In genomic region chr3:197356741-197357140, GRCh38 we compare ENCODE assay signal across 21 cellular contexts. TPM values are rescaled to one million over a fixed set of nuclear protein-coding genes. Genes with fewer than 3 reads are reported as not detected.
DNase-seq lines count a peak whose midpoint lies in the region; TF ChIP-seq lines count a peak whose summit lies in the region.
"Had no signal": no experiment of that assay in that cellular context is flagged by ENCODE, and none has a peak within 500 bp of the region (broad histone marks: within the 10 kb centered on the region; RNA-seq: fewer than 3 reads in every experiment).

No MANE protein-coding gene starts in this region.

- H3K27me3 Mint-ChIP-seq in immature natural killer cell (ENCODE audit: low read depth in 3 of 3): peaks cover 6 to 9% (median 8%) of the 10 kb centered on the region in 3 donors

- no peaks in the 10 kb centered on the region for H3K4me1 Mint-ChIP-seq in immature natural killer cell
- H3K4me1 Mint-ChIP-seq: stimulated activated naive CD8-positive, alpha-beta T cell treated with anti-CD3 and anti-CD28 coated beads, Interleukin-15, amount 100 ng/mL, for 72 hours had no signal

- no peaks in the 10 kb centered on the region for H4K20me1 ChIP-seq in Karpas-422 (ENCODE audit: insufficient read depth, low read depth, low read length)

- no peak overlapping the region for H3K4me3 Mint-ChIP-seq in immature natural killer cell
- H3K4me3 Mint-ChIP-seq: CD4-positive, alpha-beta T cell; stimulated activated naive CD8-positive, alpha-beta T cell treated with anti-CD3 and anti-CD28 coated beads, Interleukin-15, amount 100 ng/mL, for 72 hours had no signal

- H3K4me1 ChIP-seq in ACC112 (ENCODE audit: control insufficient read depth, insufficient read depth, low read length, unreplicated experiment) (peaks cover 4% of the 10 kb centered on the region), Karpas-422 (ENCODE audit: low read length) (no peaks in the 10 kb centered on the region; the same call in 1 of the 2 replicates), trophoblast cell (ENCODE audit: control insufficient read depth in 1 of 2, insufficient read depth in 2 of 2, low read length in 2 of 2) (peaks cover 0 to 14% of the 10 kb centered on the region in 2 experiments)
- no peaks in the 10 kb centered on the region for H3K4me1 ChIP-seq in effector memory CD4-positive, alpha-beta T cell (ENCODE audit: control insufficient read depth, insufficient read depth, low read length, poor library complexity, severe bottlenecking)

- H4K91ac ChIP-seq in trophoblast cell (ENCODE audit: low read depth, low read length): no peak overlapping the region

- H2AK5ac ChIP-seq in trophoblast cell (ENCODE audit: low read length): no peak overlapping the region

- H3K36me3 ChIP-seq in ACC112 (ENCODE audit: insufficient read depth, low read length) (no peaks in the 10 kb centered on the region), Karpas-422 (ENCODE audit: insufficient read depth, low read length) (no peaks in the 10 kb centered on the region), trophoblast cell (ENCODE audit: control insufficient read depth in 1 of 2, insufficient read depth in 2 of 2, low read length in 2 of 2) (no peaks in the 10 kb centered on the region)
- H3K36me3 ChIP-seq in effector memory CD4-positive, alpha-beta T cell (ENCODE audit: control insufficient read depth, insufficient read depth, low read length): no peaks in the 10 kb centered on the region
- H3K36me3 ChIP-seq: cardiac muscle cell, uterus had no signal

- no CpG with 5 or more reads among the region's 5 CpGs for WGBS in trophoblast cell (ENCODE audit: extremely low coverage, insufficient coverage, insufficient read length)

- H2AFZ ChIP-seq in ACC112 (ENCODE audit: low read length, unreplicated experiment) (no peak overlapping the region), Karpas-422 (ENCODE audit: low read length) (no peak overlapping the region), trophoblast cell (ENCODE audit: insufficient read depth, low read length, poor library complexity) (no peak overlapping the region)

- no peak overlapping the region for H3K4ac ChIP-seq in trophoblast cell (ENCODE audit: low read depth, low read length)

- H3K9me3 ChIP-seq in Karpas-422 (ENCODE audit: low read length) (no peaks in the 10 kb centered on the region), trophoblast cell (ENCODE audit: insufficient read depth, low read depth, low read length) (peaks cover 10% of the 10 kb centered on the region)
- no peaks in the 10 kb centered on the region for H3K9me3 ChIP-seq in effector memory CD4-positive, alpha-beta T cell (ENCODE audit: control insufficient read depth, low read length)
- H3K9me3 ChIP-seq: uterus had no signal

- H3K79me1 ChIP-seq in trophoblast cell (ENCODE audit: low read length): no peaks in the 10 kb centered on the region

- no peaks in the 10 kb centered on the region for H3K9me2 ChIP-seq in Karpas-422 (replicated peaks; ENCODE audit: insufficient read depth, low read length)

- TF ChIP-seq CTCF in coronary artery (IDR thresholded peaks at IDR 0.05): no peak

- no peak overlapping the region for H4K12ac ChIP-seq in trophoblast cell (ENCODE audit: low read depth, low read length)

- no peak for DNase-seq in Karpas-422
- no peak for DNase-seq in coronary artery (ENCODE audit: low spot score)
- DNase-seq in trophoblast cell: peak; percentile 66 to 85
- no peak for DNase-seq in Kasumi-1 (lab: John Stamatoyannopoulos, UW)
- no peak for DNase-seq in immature natural killer cell
- DNase-seq in effector memory CD4-positive, alpha-beta T cell: no peak
- DNase-seq in mucosa of gallbladder (ENCODE audit: low spot score): no peak
- DNase-seq: activated CD4-positive, alpha-beta T cell treated with anti-CD3 and anti-CD28 coated beads for 4 hours; CD4-positive, alpha-beta T cell; glutamatergic neuron; NCI-H146; NCI-H2171; NCI-H69; OCI-M1; SHP77; stimulated activated CD4-positive, alpha-beta T cell treated with anti-CD3 and anti-CD28 coated beads, Interleukin-4, amount 100 ng/mL, for 1 hour; stimulated activated naive CD8-positive, alpha-beta T cell treated with anti-CD3 and anti-CD28 coated beads, Interleukin-15, amount 100 ng/mL, for 72 hours; T-helper 1 cell; uterus had no signal

- H3K9ac ChIP-seq in Karpas-422 (ENCODE audit: low read length) (no peak overlapping the region), trophoblast cell (ENCODE audit: low read length) (no peak overlapping the region)

- H3K14ac ChIP-seq in trophoblast cell (ENCODE audit: low read length): no peak overlapping the region

- peaks cover 0 to 10% (median 0%) of the 10 kb centered on the region in 6 donors for H3K9me3 Mint-ChIP-seq in immature natural killer cell

- no peaks in the 10 kb centered on the region for H3K27me3 ChIP-seq in ACC112 (ENCODE audit: insufficient read depth, low read length)
- no peaks in the 10 kb centered on the region for H3K27me3 ChIP-seq in Karpas-422 (ENCODE audit: low read length)
- no peaks in the 10 kb centered on the region for H3K27me3 ChIP-seq in trophoblast cell (ENCODE audit: insufficient read depth, low read length)
- no peaks in the 10 kb centered on the region for H3K27me3 ChIP-seq in effector memory CD4-positive, alpha-beta T cell (replicated peaks; ENCODE audit: control insufficient read depth, insufficient read depth, low read length, poor library complexity, severe bottlenecking)
- H3K27me3 ChIP-seq: cardiac muscle cell, uterus had no signal

- H4K8ac ChIP-seq in trophoblast cell (ENCODE audit: low read depth, low read length): no peak overlapping the region

- no peak overlapping the region for H3K23ac ChIP-seq in trophoblast cell (ENCODE audit: low read length)

- no peak overlapping the region for H2BK12ac ChIP-seq in trophoblast cell (ENCODE audit: low read length)

- H3K18ac ChIP-seq in trophoblast cell (ENCODE audit: low read length): no peak overlapping the region

- H2BK120ac ChIP-seq in trophoblast cell (ENCODE audit: insufficient read depth, low read length, poor library complexity): no peak overlapping the region

- no peak overlapping the region for H2BK5ac ChIP-seq in trophoblast cell (ENCODE audit: low read depth, low read length, poor library complexity)

- no peak overlapping the region for H3K27ac Mint-ChIP-seq in immature natural killer cell
- H3K27ac Mint-ChIP-seq: CD4-positive, alpha-beta T cell; stimulated activated naive CD8-positive, alpha-beta T cell treated with anti-CD3 and anti-CD28 coated beads, Interleukin-15, amount 100 ng/mL, for 72 hours had no signal

- H3K79me2 ChIP-seq in ACC112 (ENCODE audit: control insufficient read depth, insufficient read depth, low read length, unreplicated experiment): no peaks in the 10 kb centered on the region
- H3K79me2 ChIP-seq in Karpas-422 (ENCODE audit: low read length): no peaks in the 10 kb centered on the region
- H3K79me2 ChIP-seq in trophoblast cell (ENCODE audit: control insufficient read depth, insufficient read depth, low read length, poor library complexity): no peaks in the 10 kb centered on the region

- peaks cover 0 to 4% (median 4%) of the 10 kb centered on the region in 3 donors for H3K36me3 Mint-ChIP-seq in immature natural killer cell

- H3K27ac ChIP-seq in ACC112 (ENCODE audit: low read depth, low read length): no peak overlapping the region
- no peak overlapping the region for H3K27ac ChIP-seq in Karpas-422 (ENCODE audit: low read length)
- no peak overlapping the region for H3K27ac ChIP-seq in coronary artery
- H3K27ac ChIP-seq in trophoblast cell (ENCODE audit: low read depth, low read length): no peak overlapping the region
- no peak overlapping the region for H3K27ac ChIP-seq in effector memory CD4-positive, alpha-beta T cell (ENCODE audit: insufficient read depth, low read length, poor library complexity, severe bottlenecking)
- H3K27ac ChIP-seq: cardiac muscle cell, uterus had no signal

- H3K4me2 ChIP-seq in Karpas-422 (ENCODE audit: low read depth, low read length, poor library complexity, severe bottlenecking) (peak overlapping the region; percentile 38), trophoblast cell (ENCODE audit: low read length) (no peak overlapping the region)

- H3K4me3 ChIP-seq in ACC112 (ENCODE audit: low read depth, low read length) (peak overlapping the region; percentile 58; the same call in 1 of the 2 replicates), Karpas-422 (ENCODE audit: low read length) (no peak overlapping the region; the same call in 1 of the 2 replicates), coronary artery (peak overlapping the region; percentile 27), trophoblast cell (ENCODE audit: low read depth, low read length) (no peak overlapping the region)
- H3K4me3 ChIP-seq in effector memory CD4-positive, alpha-beta T cell (ENCODE audit: insufficient read depth, low read depth, low read length, poor library complexity, severe bottlenecking): no peak overlapping the region
- H3K4me3 ChIP-seq: cardiac muscle cell, uterus had no signal

RNA-seq across cellular contexts. Expression of gene DLG1, which starts 58.3 kb away (rescaled TPM):
- total RNA-seq in Karpas-422 (2014; rRNA removed; shearing (Covaris generic); ENCODE audit: low replicate concordance): 86.5 and 92.6 TPM in 2 replicates
- 38.6 and 38.9 TPM in 2 replicates for polyA plus RNA-seq in trophoblast cell (2013)
- polyA plus RNA-seq in immature natural killer cell: 10 to 100 TPM; 16.1 to 27.3 (median 26.3) TPM
- 90.0 TPM for total RNA-seq in mucosa of gallbladder

Comparison
In these comparisons a context has a peak if more than half of its experiments do, and no peak if none do; other contexts are left out.
1. H3K4me3 ChIP-seq: peak in ACC112 (single experiment) and coronary artery (single experiment); none in Karpas-422 (single experiment), trophoblast cell (single experiment) and effector memory CD4-positive, alpha-beta T cell (single experiment).
2. DNase-seq: peak in trophoblast cell (2 of 2); none in Karpas-422 (single experiment), coronary artery (single experiment), Kasumi-1 (0 of 2), immature natural killer cell (0 of 3), effector memory CD4-positive, alpha-beta T cell (0 of 3) and mucosa of gallbladder (single experiment).